ENCODE assay signal across 22 cellular contexts in genomic region chr5:146051678-146052077, GRCh38. TPM values are rescaled to one million over a fixed set of nuclear protein-coding genes. Genes with fewer than 3 reads are reported as not detected.
DNase-seq lines count a peak whose midpoint lies in the region; ATAC-seq and TF ChIP-seq lines count a peak whose summit lies in the region.
"Had no signal": no experiment of that assay in that cellular context is flagged by ENCODE, and none has a peak within 500 bp of the region (broad histone marks: within the 10 kb centered on the region; RNA-seq: fewer than 3 reads in every experiment).

No MANE protein-coding gene starts in this region.

- TF ChIP-seq CTCF in AG10803 (conservative IDR thresholded peaks at IDR 0.05; ENCODE audit: low read length) (no peak), lower lobe of right lung (IDR thresholded peaks at IDR 0.05) (no peak)

- no peak overlapping the region for H3K27ac ChIP-seq in lower lobe of right lung
- no peak overlapping the region for H3K27ac ChIP-seq in effector memory CD4-positive, alpha-beta T cell (ENCODE audit: insufficient read depth, low read length, poor library complexity, severe bottlenecking)
- H3K27ac ChIP-seq in CD8-positive, alpha-beta memory T cell (ENCODE audit: low read depth, low read length), result no peak overlapping the region
- H3K27ac ChIP-seq: prostate gland, upper lobe of right lung had no signal

- H3K4me3 ChIP-seq in AG10803 (ENCODE audit: low read length) (no peak overlapping the region), lower lobe of right lung (no peak overlapping the region)
- no peak overlapping the region for H3K4me3 ChIP-seq in effector memory CD4-positive, alpha-beta T cell (ENCODE audit: insufficient read depth, low read depth, low read length, poor library complexity, severe bottlenecking)
- no peak overlapping the region for H3K4me3 ChIP-seq in CD8-positive, alpha-beta memory T cell (ENCODE audit: low read length)
- H3K4me3 ChIP-seq: prostate gland, upper lobe of right lung had no signal

- no peaks in the 10 kb centered on the region for H3K4me1 Mint-ChIP-seq in CD8-positive, alpha-beta memory T cell

- CTCF ChIA-PET in CD8-positive, alpha-beta memory T cell (lab: Charles Lee), result interaction anchor here (1.1 kb wide), 1 partner anchor 11 kb away, joined by 5 read pairs; no protein-coding TSS in a partner anchor

- intact Hi-C loops in lower lobe of right lung (cut with DNase I), result no loop called here

- no peak overlapping the region for H3K27ac Mint-ChIP-seq in CD8-positive, alpha-beta memory T cell
- H3K27ac Mint-ChIP-seq: nephron had no signal

- H3K4me1 ChIP-seq in lower lobe of right lung, result no peaks in the 10 kb centered on the region
- H3K4me1 ChIP-seq in effector memory CD4-positive, alpha-beta T cell (ENCODE audit: control insufficient read depth, insufficient read depth, low read length, poor library complexity, severe bottlenecking), result no peaks in the 10 kb centered on the region
- no peaks in the 10 kb centered on the region for H3K4me1 ChIP-seq in CD8-positive, alpha-beta memory T cell (ENCODE audit: insufficient read depth, low read length)
- H3K4me1 ChIP-seq: upper lobe of right lung had no signal

- no peak for ATAC-seq in lower lobe of right lung
- ATAC-seq: upper lobe of right lung had no signal

- H3K27me3 ChIP-seq in lower lobe of right lung (ENCODE audit: low read depth), result no peaks in the 10 kb centered on the region
- no peaks in the 10 kb centered on the region for H3K27me3 ChIP-seq in effector memory CD4-positive, alpha-beta T cell (replicated peaks; ENCODE audit: control insufficient read depth, insufficient read depth, low read length, poor library complexity, severe bottlenecking)
- H3K27me3 ChIP-seq in CD8-positive, alpha-beta memory T cell (ENCODE audit: insufficient read depth, low read length, poor library complexity, severe bottlenecking), result no peaks in the 10 kb centered on the region
- H3K27me3 ChIP-seq: upper lobe of right lung had no signal

- peaks cover 5 to 6% of the 10 kb centered on the region in 2 donors for H3K27me3 Mint-ChIP-seq in CD8-positive, alpha-beta memory T cell

- peak; percentile 43 for DNase-seq in AG10803 (ENCODE audit: low read depth)
- peak; percentile 46 for DNase-seq in M059J (ENCODE audit: low read depth)
- peak; percentile 62 for DNase-seq in fibroblast of peridontal ligament (ENCODE audit: extremely low read depth)
- peak; percentile 14 for DNase-seq in occipital lobe (lab: John Stamatoyannopoulos, UW)
- no peak for DNase-seq in lower lobe of right lung
- DNase-seq in foreskin melanocyte, result no peak
- DNase-seq in effector memory CD4-positive, alpha-beta T cell, result no peak
- no peak for DNase-seq in CD8-positive, alpha-beta memory T cell
- DNase-seq: activated CD4-positive, alpha-beta T cell treated with anti-CD3 and anti-CD28 coated beads for 48 hours; activated CD8-positive, alpha-beta memory T cell treated with anti-CD3 and anti-CD28 coated beads, Interleukin-2, amount 50 U/mL, for 4 hours; activated effector memory CD4-positive, alpha-beta T cell treated with anti-CD3 and anti-CD28 coated beads, Interleukin-2, amount 50 U/mL, for 16 hours; hypothalamus; NCI-H1048; NCI-H2081; NCI-H446 treated with DMSO at 0.1 percent for 48 hours; stimulated activated CD4-positive, alpha-beta T cell treated with anti-CD3 and anti-CD28 coated beads, Interleukin-4, amount 100 ng/mL, for 24 hours; upper lobe of right lung had no signal

- no peaks in the 10 kb centered on the region for H3K36me3 Mint-ChIP-seq in CD8-positive, alpha-beta memory T cell

- H3K36me3 ChIP-seq in lower lobe of right lung, result no peaks in the 10 kb centered on the region
- no peaks in the 10 kb centered on the region for H3K36me3 ChIP-seq in effector memory CD4-positive, alpha-beta T cell (ENCODE audit: control insufficient read depth, insufficient read depth, low read length)
- no peaks in the 10 kb centered on the region for H3K36me3 ChIP-seq in CD8-positive, alpha-beta memory T cell (ENCODE audit: insufficient read depth, low read length)
- H3K36me3 ChIP-seq: prostate gland, upper lobe of right lung had no signal

- H3K9me3 Mint-ChIP-seq in CD8-positive, alpha-beta memory T cell, result no peaks in the 10 kb centered on the region
- H3K9me3 Mint-ChIP-seq: nephron had no signal

- H3K4me3 Mint-ChIP-seq in CD8-positive, alpha-beta memory T cell, result no peak overlapping the region
- H3K4me3 Mint-ChIP-seq: nephron had no signal

- no peaks in the 10 kb centered on the region for H3K9me3 ChIP-seq in lower lobe of right lung
- H3K9me3 ChIP-seq in effector memory CD4-positive, alpha-beta T cell (ENCODE audit: control insufficient read depth, low read length), result no peaks in the 10 kb centered on the region
- H3K9me3 ChIP-seq in CD8-positive, alpha-beta memory T cell (ENCODE audit: low read length), result no peaks in the 10 kb centered on the region
- H3K9me3 ChIP-seq: prostate gland, upper lobe of right lung had no signal

- POLR2A ChIA-PET in CD8-positive, alpha-beta memory T cell (lab: Charles Lee), result no interaction called here

RNA-seq across cellular contexts. Expression of gene PLAC8L1, which starts 53.7 kb away (rescaled TPM):
- total RNA-seq in M059J (2014; rRNA removed; shearing (Covaris generic)), result not detected in 2 replicates
- total RNA-seq in occipital lobe (not detected), lower lobe of right lung (not detected)
- total RNA-seq in CD8-positive, alpha-beta memory T cell, result under 1 TPM; 0.53 to 0.96 TPM
- not detected for polyA plus RNA-seq in CD8-positive, alpha-beta memory T cell
- total RNA-seq: cerebellum, H1, HT-29, prostate gland, upper lobe of right lung had no signal

Comparison
In these comparisons a context has a peak if more than half of its experiments do, and no peak if none do; other contexts are left out.
1. DNase-seq: peak in AG10803 (single experiment), M059J (single experiment), fibroblast of peridontal ligament (single experiment) and occipital lobe (single experiment); none in lower lobe of right lung (single experiment), foreskin melanocyte (single experiment), effector memory CD4-positive, alpha-beta T cell (0 of 3) and CD8-positive, alpha-beta memory T cell (0 of 5).